ENCODE assay signal across 6 cellular contexts in the genomic region with DNA sequence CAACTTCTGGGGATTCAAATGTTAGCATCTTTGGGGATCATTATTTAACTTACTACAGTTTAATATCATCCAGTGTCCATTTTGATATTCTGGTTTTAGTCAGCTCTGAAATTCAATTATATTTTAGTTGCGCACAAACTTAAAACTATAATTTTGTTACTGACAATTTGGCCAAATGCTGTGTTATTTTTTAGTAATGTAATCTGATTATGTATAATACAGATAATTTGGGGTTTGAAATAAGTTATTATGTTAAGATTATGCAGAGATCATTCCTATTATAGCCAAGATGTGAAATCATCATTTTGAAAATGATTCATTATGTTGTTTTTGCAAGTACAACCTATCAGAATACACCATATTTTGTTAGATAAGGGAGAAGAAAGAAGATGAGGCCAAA.
"Had no signal": no experiment of that assay in that cellular context is flagged by ENCODE, and none has a peak within 500 bp of the region (broad histone marks: within the 10 kb centered on the region; RNA-seq: fewer than 3 reads in every experiment).

No MANE protein-coding gene starts in this region.

- H3K4me3 ChIP-seq: K562 had no signal

- FAIRE-seq: HepG2, HTR-8/SVneo, K562 had no signal

- ATAC-seq: HepG2, K562 had no signal

- DNase-seq: IMR-90, KBM-7 had no signal

- H3K27ac ChIP-seq: HL-60 had no signal
